ENCODE assay signal across 1 cellular context in the genomic region with DNA sequence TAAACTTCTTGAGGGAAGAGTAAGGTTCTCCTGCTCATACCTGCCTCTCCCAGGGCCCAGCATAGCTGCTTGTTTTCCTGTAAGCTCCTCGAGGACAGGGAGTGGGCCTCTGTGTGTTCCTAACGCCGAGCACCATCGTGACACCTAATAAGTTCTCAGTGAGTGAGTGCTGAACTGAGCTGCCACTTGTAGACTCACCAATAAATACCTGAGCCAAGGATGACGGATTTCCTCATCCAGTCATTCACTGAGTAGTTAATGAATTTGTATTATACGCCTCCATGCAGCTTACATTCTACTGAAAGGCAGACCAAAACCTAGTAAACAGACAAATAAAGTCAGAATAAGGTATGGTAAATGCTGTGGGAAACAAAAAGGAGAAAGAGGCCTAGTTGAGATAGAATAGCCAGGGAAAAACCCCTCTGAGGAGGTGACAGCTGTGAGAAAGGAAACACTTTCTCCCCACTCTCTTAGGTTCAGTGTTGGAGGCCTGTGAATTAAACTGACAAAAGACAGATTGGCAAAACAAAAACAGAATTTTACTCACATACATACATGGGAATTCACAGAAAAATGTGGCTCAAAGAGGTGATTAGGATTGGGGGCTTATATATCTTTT.
A peak's percentile ranks its signal among the peaks of the same experiment; 100 is the strongest.
TF ChIP-seq lines count a peak whose summit lies in the region.

No MANE protein-coding gene starts in this region.

TF ChIP-seq in GM12878, 131 proteins besides CTCF, POLR2A, EP300 and RAD21 (continued from another document):
- TF ChIP-seq, protein P1, sequence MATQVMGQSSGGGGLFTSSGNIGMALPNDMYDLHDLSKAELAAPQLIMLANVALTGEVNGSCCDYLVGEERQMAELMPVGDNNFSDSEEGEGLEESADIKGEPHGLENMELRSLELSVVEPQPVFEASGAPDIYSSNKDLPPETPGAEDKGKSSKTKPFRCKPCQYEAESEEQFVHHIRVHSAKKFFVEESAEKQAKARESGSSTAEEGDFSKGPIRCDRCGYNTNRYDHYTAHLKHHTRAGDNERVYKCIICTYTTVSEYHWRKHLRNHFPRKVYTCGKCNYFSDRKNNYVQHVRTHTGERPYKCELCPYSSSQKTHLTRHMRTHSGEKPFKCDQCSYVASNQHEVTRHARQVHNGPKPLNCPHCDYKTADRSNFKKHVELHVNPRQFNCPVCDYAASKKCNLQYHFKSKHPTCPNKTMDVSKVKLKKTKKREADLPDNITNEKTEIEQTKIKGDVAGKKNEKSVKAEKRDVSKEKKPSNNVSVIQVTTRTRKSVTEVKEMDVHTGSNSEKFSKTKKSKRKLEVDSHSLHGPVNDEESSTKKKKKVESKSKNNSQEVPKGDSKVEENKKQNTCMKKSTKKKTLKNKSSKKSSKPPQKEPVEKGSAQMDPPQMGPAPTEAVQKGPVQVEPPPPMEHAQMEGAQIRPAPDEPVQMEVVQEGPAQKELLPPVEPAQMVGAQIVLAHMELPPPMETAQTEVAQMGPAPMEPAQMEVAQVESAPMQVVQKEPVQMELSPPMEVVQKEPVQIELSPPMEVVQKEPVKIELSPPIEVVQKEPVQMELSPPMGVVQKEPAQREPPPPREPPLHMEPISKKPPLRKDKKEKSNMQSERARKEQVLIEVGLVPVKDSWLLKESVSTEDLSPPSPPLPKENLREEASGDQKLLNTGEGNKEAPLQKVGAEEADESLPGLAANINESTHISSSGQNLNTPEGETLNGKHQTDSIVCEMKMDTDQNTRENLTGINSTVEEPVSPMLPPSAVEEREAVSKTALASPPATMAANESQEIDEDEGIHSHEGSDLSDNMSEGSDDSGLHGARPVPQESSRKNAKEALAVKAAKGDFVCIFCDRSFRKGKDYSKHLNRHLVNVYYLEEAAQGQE (IDR thresholded peaks at IDR 0.05; ENCODE audit: low read depth, low read length) = no peak
- TF ChIP-seq NFIC (IDR thresholded peaks at IDR 0.05; ENCODE audit: low read depth, low read length) (peak; percentile 72), NR2C1 (IDR thresholded peaks at IDR 0.05) (no peak), RCOR1 (conservative IDR thresholded peaks at IDR 0.05; ENCODE audit: low read depth, low read length) (no peak), MTA2 (IDR thresholded peaks at IDR 0.05; ENCODE audit: low read depth) (peak; percentile 24; the same call in 1 of the 2 replicates), POLR2AphosphoS5 (IDR thresholded peaks at IDR 0.05; ENCODE audit: low read length) (0 out of 2 replicates have a peak, but pooled peaks have one; percentile 46), PAX8 (IDR thresholded peaks at IDR 0.05) (no peak), LARP7 (IDR thresholded peaks at IDR 0.05) (no peak), WRNIP1 (IDR thresholded peaks at IDR 0.05; ENCODE audit: borderline replicate concordance, low read depth, low read length) (no peak), ZNF24 (IDR thresholded peaks at IDR 0.05) (no peak), MYC (IDR thresholded peaks at IDR 0.05; ENCODE audit: insufficient read depth, insufficient read length, insufficient replicate concordance, low read length, severe bottlenecking) (no peak), CREB1 (IDR thresholded peaks at IDR 0.05; ENCODE audit: low read depth) (no peak), ZNF207 (IDR thresholded peaks at IDR 0.05; ENCODE audit: borderline replicate concordance) (no peak)
- TF ChIP-seq, protein P2, sequence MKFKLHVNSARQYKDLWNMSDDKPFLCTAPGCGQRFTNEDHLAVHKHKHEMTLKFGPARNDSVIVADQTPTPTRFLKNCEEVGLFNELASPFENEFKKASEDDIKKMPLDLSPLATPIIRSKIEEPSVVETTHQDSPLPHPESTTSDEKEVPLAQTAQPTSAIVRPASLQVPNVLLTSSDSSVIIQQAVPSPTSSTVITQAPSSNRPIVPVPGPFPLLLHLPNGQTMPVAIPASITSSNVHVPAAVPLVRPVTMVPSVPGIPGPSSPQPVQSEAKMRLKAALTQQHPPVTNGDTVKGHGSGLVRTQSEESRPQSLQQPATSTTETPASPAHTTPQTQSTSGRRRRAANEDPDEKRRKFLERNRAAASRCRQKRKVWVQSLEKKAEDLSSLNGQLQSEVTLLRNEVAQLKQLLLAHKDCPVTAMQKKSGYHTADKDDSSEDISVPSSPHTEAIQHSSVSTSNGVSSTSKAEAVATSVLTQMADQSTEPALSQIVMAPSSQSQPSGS (IDR thresholded peaks at IDR 0.05; ENCODE audit: low read length) = peak; percentile 96
- TF ChIP-seq, protein P3, sequence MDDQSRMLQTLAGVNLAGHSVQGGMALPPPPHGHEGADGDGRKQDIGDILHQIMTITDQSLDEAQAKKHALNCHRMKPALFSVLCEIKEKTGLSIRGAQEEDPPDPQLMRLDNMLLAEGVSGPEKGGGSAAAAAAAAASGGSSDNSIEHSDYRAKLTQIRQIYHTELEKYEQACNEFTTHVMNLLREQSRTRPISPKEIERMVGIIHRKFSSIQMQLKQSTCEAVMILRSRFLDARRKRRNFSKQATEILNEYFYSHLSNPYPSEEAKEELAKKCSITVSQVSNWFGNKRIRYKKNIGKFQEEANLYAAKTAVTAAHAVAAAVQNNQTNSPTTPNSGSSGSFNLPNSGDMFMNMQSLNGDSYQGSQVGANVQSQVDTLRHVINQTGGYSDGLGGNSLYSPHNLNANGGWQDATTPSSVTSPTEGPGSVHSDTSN (IDR thresholded peaks at IDR 0.05; ENCODE audit: insufficient replicate concordance, low read depth, low read length) = no peak
- TF ChIP-seq, protein P4, sequence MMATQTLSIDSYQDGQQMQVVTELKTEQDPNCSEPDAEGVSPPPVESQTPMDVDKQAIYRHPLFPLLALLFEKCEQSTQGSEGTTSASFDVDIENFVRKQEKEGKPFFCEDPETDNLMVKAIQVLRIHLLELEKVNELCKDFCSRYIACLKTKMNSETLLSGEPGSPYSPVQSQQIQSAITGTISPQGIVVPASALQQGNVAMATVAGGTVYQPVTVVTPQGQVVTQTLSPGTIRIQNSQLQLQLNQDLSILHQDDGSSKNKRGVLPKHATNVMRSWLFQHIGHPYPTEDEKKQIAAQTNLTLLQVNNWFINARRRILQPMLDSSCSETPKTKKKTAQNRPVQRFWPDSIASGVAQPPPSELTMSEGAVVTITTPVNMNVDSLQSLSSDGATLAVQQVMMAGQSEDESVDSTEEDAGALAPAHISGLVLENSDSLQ (IDR thresholded peaks at IDR 0.05) = 0 out of 2 replicates have a peak, but pooled peaks have one; percentile 31
